ENCODE assay signal across 10 cellular contexts in the genomic region with DNA sequence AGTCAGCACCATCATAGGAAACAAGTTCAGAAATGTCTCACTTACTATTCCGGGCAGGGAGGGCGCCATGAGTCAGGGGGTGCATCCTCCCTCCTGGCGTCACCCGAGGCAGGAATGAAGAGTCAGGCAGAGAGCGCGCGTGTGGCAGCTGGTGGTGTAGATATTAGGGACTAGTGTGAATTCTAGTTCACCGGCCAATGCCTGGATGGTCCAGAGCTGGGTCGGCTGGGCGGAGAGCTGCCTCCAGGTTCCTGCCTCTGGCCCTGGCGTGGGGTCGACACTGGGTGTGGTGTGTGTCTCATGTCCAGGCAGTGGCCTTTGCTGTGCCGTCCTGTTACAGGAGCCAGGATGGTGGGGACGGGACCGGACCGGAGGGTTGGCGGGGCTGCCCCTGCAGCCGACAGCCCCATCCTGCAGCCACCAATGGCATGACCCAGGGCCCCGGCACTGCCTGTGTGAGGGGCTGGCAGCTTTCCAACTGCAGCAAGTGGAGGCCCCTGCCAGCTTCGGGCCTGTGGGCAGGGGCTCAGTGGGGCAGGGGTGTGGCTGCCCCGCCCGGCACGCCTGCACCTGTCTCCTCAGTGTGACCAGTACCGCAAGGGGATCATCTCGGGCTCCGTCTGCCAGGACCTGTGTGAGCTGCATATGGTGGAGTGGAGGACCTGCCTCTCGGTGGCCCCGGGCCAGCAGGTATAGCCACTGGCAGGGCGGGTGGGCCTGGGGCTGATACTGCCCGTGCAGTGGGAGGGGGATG. TPM values are rescaled to one million over a fixed set of nuclear protein-coding genes. Genes with fewer than 3 reads are reported as not detected.
DNase-seq lines count a peak whose midpoint lies in the region; ATAC-seq, FAIRE-seq and TF ChIP-seq lines count a peak whose summit lies in the region.
"Had no signal": no experiment of that assay in that cellular context is flagged by ENCODE, and none has a peak within 500 bp of the region (broad histone marks: within the 10 kb centered on the region; RNA-seq: fewer than 3 reads in every experiment).

No MANE protein-coding gene starts in this region.

- in situ Hi-C loops in GM12878 (cut with MboI): no loop called here

- DNase-seq in NCI-H1105 treated with DMSO at 0.1 percent for 48 hours (lab: John Stamatoyannopoulos, UW) (peak; percentile 10), NCI-H1105 (lab: John Stamatoyannopoulos, UW) (no peak), GM12878 (ENCODE audit: low read depth, low spot score) (no peak), non-pigmented ciliary epithelial cell (ENCODE audit: low read depth) (peak; percentile 45), glomerular visceral epithelial cell (ENCODE audit: extremely low spot score) (no peak)
- DNase-seq: activated gamma-delta T cell, NCI-H226 had no signal

- no peak overlapping the region for H2AFZ ChIP-seq in GM12878 (ENCODE audit: control insufficient read depth, low read depth, low read length)

- no peak overlapping the region for H3K4me2 ChIP-seq in GM12878 (ENCODE audit: control insufficient read depth, insufficient read depth)

- CTCF ChIA-PET in GM12878 (lab: Yijun Ruan, JAX): no interaction called here

- intact Hi-C loops in GM12878 (cut with micrococcal nuclease; ENCODE audit: unreplicated experiment): no loop called here

- POLR2A ChIA-PET in GM12878 (lab: Charles Lee): no interaction called here

- H3K27ac ChIP-seq in GM12878 (ENCODE audit: control insufficient read depth, insufficient read depth): no peak overlapping the region
- H3K27ac ChIP-seq: suprapubic skin had no signal

- no peak for TF ChIP-seq EP300 in GM12878 (IDR thresholded peaks at IDR 0.05; ENCODE audit: borderline replicate concordance in 1 of 2, control insufficient read depth in 1 of 2, low read depth in 2 of 2, low read length in 2 of 2)

- H3K36me3 ChIP-seq in GM12878 (ENCODE audit: control insufficient read depth in 2 of 2, insufficient read depth in 2 of 2, low read length in 1 of 2): peaks cover 18 to 28% of the 10 kb centered on the region in 2 experiments

- SMC1A ChIA-PET in GM12878 (lab: Charles Lee; ENCODE audit: uncharacterized antibody, unreplicated experiment): no interaction called here

- H3K27me3 ChIP-seq in GM12878 (replicated peaks in 1 of 2; ENCODE audit: control insufficient read depth in 2 of 2, insufficient read depth in 2 of 2, low read length in 1 of 2): no peaks in the 10 kb centered on the region
- H3K27me3 ChIP-seq: suprapubic skin had no signal

- peaks cover 13% of the 10 kb centered on the region for H3K79me2 ChIP-seq in GM12878 (ENCODE audit: control insufficient read depth, insufficient read depth, low read length)

- peak; percentile 55; the same call in 1 of the 2 replicates for TF ChIP-seq POLR2A in GM12878 (IDR thresholded peaks at IDR 0.05; ENCODE audit: low read depth, low read length)

- no peak for TF ChIP-seq RAD21 in GM12878 (IDR thresholded peaks at IDR 0.05; ENCODE audit: insufficient read depth, low read depth, low read length)

- ATAC-seq in GM12878 (no peak), GM19328 (IDR thresholded peaks at IDR 0.05; ENCODE audit: unreplicated experiment) (no peak)

- H3K9ac ChIP-seq in GM12878 (ENCODE audit: control insufficient read depth, insufficient read depth, low read length): no peak overlapping the region

- H3K4me3 ChIP-seq in GM12878: no peak overlapping the region
- H3K4me3 ChIP-seq: suprapubic skin had no signal

- FAIRE-seq in GM12878 (lab: Jason Lieb, UNC): no peak

- H3K9me3 ChIP-seq in GM12878 (replicated peaks; ENCODE audit: control insufficient read depth, insufficient read depth, low read length): no peaks in the 10 kb centered on the region
- H3K9me3 ChIP-seq: suprapubic skin had no signal

- H3K4me1 ChIP-seq in GM12878 (ENCODE audit: control insufficient read depth, insufficient read depth, low read length): peaks cover 7% of the 10 kb centered on the region

- RAD21 ChIA-PET in GM12878 (lab: Charles Lee; ENCODE audit: unreplicated experiment): no interaction called here

- 62% methylated on average over 30 of the region's 30 CpGs for WGBS in GM12878 (ENCODE audit: insufficient coverage, insufficient replicate concordance, low lambda C conversion rate, missing lambda C conversion rate)

- BruUV-seq in GM12878 (replicated peaks; lab: Mats Ljungman, UMichigan): no TSS peak

- no peak for TF ChIP-seq CTCF in GM12878 (IDR thresholded peaks at IDR 0.05 in 2 of 3, conservative IDR thresholded peaks at IDR 0.05 in 1 of 3; ENCODE audit: control insufficient read depth in 2 of 3, extremely low read depth in 1 of 3, insufficient read depth in 1 of 3, low read depth in 3 of 3, low read length in 3 of 3)

- peaks cover 9% of the 10 kb centered on the region for H4K20me1 ChIP-seq in GM12878 (ENCODE audit: control insufficient read depth, insufficient read depth)

RNA-seq across cellular contexts. Expression of gene DIPK1B, which starts 9.1 kb away (rescaled TPM):
- total RNA-seq in GM12878 (2013; cell fraction: nucleolus; rRNA removed): 0.32 and 0.58 TPM in 2 replicates
- total RNA-seq in GM12878 (2014; rRNA removed) (0.11 and 0.28 TPM in 2 replicates), GM12878 (2014; rRNA removed; fragmentation: Illumina TruSeq; extraction: Trizol) (0.09 TPM in 2 replicates), GM12878 (2021) (0.21 and 0.32 TPM in 2 replicates)
- polyA plus RNA-seq in GM12878 (2011; ENCODE audit: low read depth): 0.37 TPM
- polyA plus RNA-seq in GM12878 (2011; rRNA removed) (0.06 and 0.12 TPM in 2 replicates), GM12878 (2014; fragmentation: Illumina TruSeq; extraction: Trizol) (not detected in 2 replicates), GM12878 (2014; fragmentation: Nextera tagmentation; extraction: Ambion mirVana) (not detected), GM12878 (2014; rRNA removed) (0.16 and 0.20 TPM in 2 replicates), GM12878 (2016; fragmentation: Nextera tagmentation; extraction: Ambion mirVana) (under 1 TPM; 0.08 to 0.13 TPM)
- 0.15 and 0.30 TPM in 2 replicates for polyA plus RNA-seq in GM12878 (2011; cell fraction: cytosol; rRNA removed)
- polyA plus RNA-seq in GM12878 (2011; cell fraction: nucleus; rRNA removed): 1.1 and 1.4 TPM in 2 replicates
- polyA plus RNA-seq in GM12878 (2012): 0.85 and 1.1 TPM in 2 replicates
- polyA minus RNA-seq in GM12878 (2011; rRNA and poly(A)+ RNA removed): 0.15 and 0.22 TPM in 2 replicates
- not detected in 2 replicates for polyA minus RNA-seq in GM12878 (2011; cell fraction: cytosol; rRNA and poly(A)+ RNA removed)
- 0.12 and 0.19 TPM in 2 replicates for polyA minus RNA-seq in GM12878 (2011; cell fraction: nucleus; rRNA and poly(A)+ RNA removed)

RNA-seq across cellular contexts. Expression of gene LCN10, which starts 21.2 kb away (rescaled TPM):
- 1.1 and 1.3 TPM in 2 replicates for total RNA-seq in GM12878 (2013; cell fraction: nucleolus; rRNA removed)
- total RNA-seq in GM12878 (2014; rRNA removed): 0.06 TPM in 1 of 2 replicates, not detected in the other
- 0.18 and 0.28 TPM in 2 replicates for total RNA-seq in GM12878 (2014; rRNA removed; fragmentation: Illumina TruSeq; extraction: Trizol)
- total RNA-seq in GM12878 (2021): 0.21 and 0.51 TPM in 2 replicates
- polyA plus RNA-seq in GM12878 (2011; ENCODE audit: low read depth): 0.14 TPM
- polyA plus RNA-seq in GM12878 (2011; rRNA removed): 1.3 TPM in 2 replicates
- polyA plus RNA-seq in GM12878 (2011; cell fraction: cytosol; rRNA removed): 2.2 TPM in 2 replicates
- polyA plus RNA-seq in GM12878 (2011; cell fraction: nucleus; rRNA removed): 2.0 and 2.8 TPM in 2 replicates
- 0.37 and 0.56 TPM in 2 replicates for polyA plus RNA-seq in GM12878 (2012)
- polyA plus RNA-seq in GM12878 (2014; fragmentation: Illumina TruSeq; extraction: Trizol): 0.16 TPM in 1 of 2 replicates, not detected in the other
- polyA plus RNA-seq in GM12878 (2014; fragmentation: Nextera tagmentation; extraction: Ambion mirVana): under 1 TPM in 1 of 2 experiments, not detected in 1; 0.11 TPM
- 0.06 and 0.35 TPM in 2 replicates for polyA plus RNA-seq in GM12878 (2014; rRNA removed)
- 1 to 10 TPM in 1 of 2 experiments, under 1 TPM in 1; 0.39 to 1.1 TPM for polyA plus RNA-seq in GM12878 (2016; fragmentation: Nextera tagmentation; extraction: Ambion mirVana)
- polyA minus RNA-seq in GM12878 (2011; rRNA and poly(A)+ RNA removed): 1.2 and 1.7 TPM in 2 replicates
- 0.67 TPM in 1 of 2 replicates, not detected in the other for polyA minus RNA-seq in GM12878 (2011; cell fraction: cytosol; rRNA and poly(A)+ RNA removed)
- 0.19 and 1.1 TPM in 2 replicates for polyA minus RNA-seq in GM12878 (2011; cell fraction: nucleus; rRNA and poly(A)+ RNA removed)
- polyA plus RNA-seq: AG04450 had no signal

RNA-seq across cellular contexts. Expression of gene LCN6, which starts 26.8 kb away (rescaled TPM):
- total RNA-seq in GM12878 (2013; cell fraction: nucleolus; rRNA removed): not detected in 2 replicates
- total RNA-seq in GM12878 (2014; rRNA removed) (not detected in 2 replicates), GM12878 (2014; rRNA removed; fragmentation: Illumina TruSeq; extraction: Trizol) (not detected in 2 replicates), GM12878 (2021) (not detected in 2 replicates)
- polyA plus RNA-seq in GM12878 (2011; ENCODE audit: low read depth): not detected
- polyA plus RNA-seq in GM12878 (2011; rRNA removed) (not detected in 2 replicates), GM12878 (2014; fragmentation: Illumina TruSeq; extraction: Trizol) (not detected in 2 replicates), GM12878 (2014; fragmentation: Nextera tagmentation; extraction: Ambion mirVana) (not detected), GM12878 (2014; rRNA removed) (not detected in 2 replicates), GM12878 (2016; fragmentation: Nextera tagmentation; extraction: Ambion mirVana) (not detected)
- not detected in 2 replicates for polyA plus RNA-seq in GM12878 (2011; cell fraction: cytosol; rRNA removed)
- polyA plus RNA-seq in GM12878 (2011; cell fraction: nucleus; rRNA removed): not detected in 2 replicates
- not detected in 2 replicates for polyA plus RNA-seq in GM12878 (2012)
- not detected in 2 replicates for polyA minus RNA-seq in GM12878 (2011; rRNA and poly(A)+ RNA removed)
- polyA minus RNA-seq in GM12878 (2011; cell fraction: cytosol; rRNA and poly(A)+ RNA removed): not detected in 2 replicates
- polyA minus RNA-seq in GM12878 (2011; cell fraction: nucleus; rRNA and poly(A)+ RNA removed): not detected in 2 replicates
- polyA plus RNA-seq: AG04450 had no signal

RNA-seq across cellular contexts. Expression of gene AGPAT2, which starts 34.3 kb away (rescaled TPM):
- total RNA-seq in GM12878 (2013; cell fraction: nucleolus; rRNA removed): 16.2 and 18.7 TPM in 2 replicates
- total RNA-seq in GM12878 (2014; rRNA removed): 16.2 and 18.9 TPM in 2 replicates
- 6.8 and 7.1 TPM in 2 replicates for total RNA-seq in GM12878 (2014; rRNA removed; fragmentation: Illumina TruSeq; extraction: Trizol)
- total RNA-seq in GM12878 (2021): 22.5 TPM in 2 replicates
- 3.2 TPM for polyA plus RNA-seq in GM12878 (2011; ENCODE audit: low read depth)
- 6.5 and 17.5 TPM in 2 replicates for polyA plus RNA-seq in GM12878 (2011; rRNA removed)
- 26.4 and 33.7 TPM in 2 replicates for polyA plus RNA-seq in GM12878 (2011; cell fraction: cytosol; rRNA removed)
- polyA plus RNA-seq in GM12878 (2011; cell fraction: nucleus; rRNA removed): 27.6 and 27.8 TPM in 2 replicates
- polyA plus RNA-seq in GM12878 (2012): 13.6 and 14.9 TPM in 2 replicates
- polyA plus RNA-seq in GM12878 (2014; fragmentation: Illumina TruSeq; extraction: Trizol): 0.92 and 6.0 TPM in 2 replicates
- under 1 TPM; 0.10 to 0.47 TPM for polyA plus RNA-seq in GM12878 (2014; fragmentation: Nextera tagmentation; extraction: Ambion mirVana)
- 25.4 and 28.5 TPM in 2 replicates for polyA plus RNA-seq in GM12878 (2014; rRNA removed)
- polyA plus RNA-seq in GM12878 (2016; fragmentation: Nextera tagmentation; extraction: Ambion mirVana): 10 to 100 TPM; 19.5 to 23.7 TPM
- 11.4 and 17.3 TPM in 2 replicates for polyA minus RNA-seq in GM12878 (2011; rRNA and poly(A)+ RNA removed)
- polyA minus RNA-seq in GM12878 (2011; cell fraction: cytosol; rRNA and poly(A)+ RNA removed): 7.8 and 9.6 TPM in 2 replicates
- 7.3 and 8.8 TPM in 2 replicates for polyA minus RNA-seq in GM12878 (2011; cell fraction: nucleus; rRNA and poly(A)+ RNA removed)

RNA-seq across cellular contexts. Expression of gene LCN8, which starts 36.5 kb away (rescaled TPM):
- total RNA-seq in GM12878 (2013; cell fraction: nucleolus; rRNA removed): not detected in 2 replicates
- not detected in 2 replicates for total RNA-seq in GM12878 (2014; rRNA removed)
- not detected in 2 replicates for total RNA-seq in GM12878 (2014; rRNA removed; fragmentation: Illumina TruSeq; extraction: Trizol)
- not detected in 2 replicates for total RNA-seq in GM12878 (2021)
- not detected for polyA plus RNA-seq in GM12878 (2011; ENCODE audit: low read depth)
- polyA plus RNA-seq in GM12878 (2011; rRNA removed): not detected in 2 replicates
- polyA plus RNA-seq in GM12878 (2011; cell fraction: cytosol; rRNA removed): not detected in 2 replicates
- not detected in 2 replicates for polyA plus RNA-seq in GM12878 (2011; cell fraction: nucleus; rRNA removed)
- polyA plus RNA-seq in GM12878 (2012): not detected in 2 replicates
- not detected in 2 replicates for polyA plus RNA-seq in GM12878 (2014; fragmentation: Illumina TruSeq; extraction: Trizol)
- not detected for polyA plus RNA-seq in GM12878 (2014; fragmentation: Nextera tagmentation; extraction: Ambion mirVana)
- polyA plus RNA-seq in GM12878 (2014; rRNA removed): not detected in 2 replicates
- polyA plus RNA-seq in GM12878 (2016; fragmentation: Nextera tagmentation; extraction: Ambion mirVana): not detected
- polyA minus RNA-seq in GM12878 (2011; rRNA and poly(A)+ RNA removed): not detected in 2 replicates
- polyA minus RNA-seq in GM12878 (2011; cell fraction: cytosol; rRNA and poly(A)+ RNA removed): not detected in 2 replicates
- not detected in 2 replicates for polyA minus RNA-seq in GM12878 (2011; cell fraction: nucleus; rRNA and poly(A)+ RNA removed)
- total RNA-seq: suprapubic skin had no signal
- polyA plus RNA-seq: AG04450 had no signal

Comparison
In these comparisons a context has a peak if more than half of its experiments do, and no peak if none do; other contexts are left out.
1. DNase-seq: peak in NCI-H1105 treated with DMSO at 0.1 percent for 48 hours (single experiment) and non-pigmented ciliary epithelial cell (single experiment); none in NCI-H1105 (single experiment), GM12878 (single experiment) and glomerular visceral epithelial cell (single experiment).